ENCODE assay signal across 20 cellular contexts in the genomic region with DNA sequence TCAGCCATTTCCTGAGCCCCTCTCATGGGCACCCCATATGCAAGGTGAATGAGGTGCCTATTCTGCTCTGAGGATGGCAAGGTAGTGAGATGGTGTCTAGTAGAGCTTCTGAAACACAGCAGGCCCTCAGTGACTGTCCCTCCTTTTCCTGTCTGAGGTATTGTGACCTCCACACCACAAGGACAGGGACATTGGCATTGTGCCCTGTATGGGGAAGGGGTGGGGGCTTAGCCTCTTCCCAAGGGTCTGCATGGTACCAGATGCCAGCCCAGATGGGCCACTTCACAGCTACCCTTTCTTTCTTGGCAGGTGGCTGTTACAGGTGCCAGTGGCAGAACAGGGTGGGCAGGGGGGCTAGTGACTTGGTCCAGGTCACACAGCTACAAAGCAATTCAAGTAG.
DNase-seq lines count a peak whose midpoint lies in the region; ATAC-seq and TF ChIP-seq lines count a peak whose summit lies in the region.
"Had no signal": no experiment of that assay in that cellular context is flagged by ENCODE, and none has a peak within 500 bp of the region (broad histone marks: within the 10 kb centered on the region; RNA-seq: fewer than 3 reads in every experiment).

No MANE protein-coding gene starts in this region.

- no peak overlapping the region for H3K18ac ChIP-seq in neuronal stem cell (ENCODE audit: low read length)

- no peak overlapping the region for H2BK15ac ChIP-seq in neuronal stem cell (ENCODE audit: low read length)

- H2BK12ac ChIP-seq in neuronal stem cell (ENCODE audit: low read length) = no peak overlapping the region

- no peak overlapping the region for H2BK5ac ChIP-seq in neuronal stem cell (ENCODE audit: low read length)

- TF ChIP-seq POLR2A in breast epithelium (IDR thresholded peaks at IDR 0.05) = no peak

- H3K36me3 ChIP-seq in heart right ventricle = peaks cover 0 to 94% (median 28%) of the 10 kb centered on the region in 9 donors
- peaks cover 47 to 94% of the 10 kb centered on the region in 2 donors for H3K36me3 ChIP-seq in neuronal stem cell (replicated peaks in 1 of 2; ENCODE audit: control insufficient read depth in 2 of 2, insufficient read depth in 2 of 2, low read length in 2 of 2)
- H3K36me3 ChIP-seq in thoracic aorta = peaks cover 27% of the 10 kb centered on the region
- peaks cover 1% of the 10 kb centered on the region for H3K36me3 ChIP-seq in breast epithelium

- H3K4me3 Mint-ChIP-seq in chondrocyte (ENCODE audit: unreplicated experiment) = no peak overlapping the region

- peak overlapping the region; percentile 20 for H3K23ac ChIP-seq in neuronal stem cell (ENCODE audit: low read depth, low read length, poor library complexity)

- no peaks in the 10 kb centered on the region for H3K79me1 ChIP-seq in neuronal stem cell (ENCODE audit: low read depth, low read length)

- peak overlapping the region in 3 of 10 donors; percentile 28 to 77 (median 44) for H3K27ac ChIP-seq in heart right ventricle
- H3K27ac ChIP-seq in neuronal stem cell (replicated peaks; ENCODE audit: low read length) = no peak overlapping the region
- peak overlapping the region; percentile 8 to 12 for H3K27ac ChIP-seq in thoracic aorta
- no peak overlapping the region for H3K27ac ChIP-seq in breast epithelium
- H3K27ac ChIP-seq: KMS-11, PC-9 had no signal

- H3K4me2 ChIP-seq in neuronal stem cell (ENCODE audit: insufficient read depth, low read length, poor library complexity, severe bottlenecking) = no peak overlapping the region
- H3K4me2 ChIP-seq: KMS-11, PC-9 had no signal

- H3K36me3 Mint-ChIP-seq in chondrocyte (ENCODE audit: low read depth) = peaks cover 35% of the 10 kb centered on the region

- peaks cover 0 to 39% (median 16%) of the 10 kb centered on the region in 9 donors for H3K4me1 ChIP-seq in heart right ventricle
- no peaks in the 10 kb centered on the region for H3K4me1 ChIP-seq in neuronal stem cell (ENCODE audit: control insufficient read depth in 2 of 2, insufficient read depth in 1 of 2, low read depth in 1 of 2, low read length in 2 of 2)
- peaks cover 5 to 18% of the 10 kb centered on the region in 2 donors for H3K4me1 ChIP-seq in thoracic aorta (ENCODE audit: control insufficient read depth in 1 of 2, low read depth in 2 of 2)
- no peaks in the 10 kb centered on the region for H3K4me1 ChIP-seq in breast epithelium

- no peak overlapping the region for H3K14ac ChIP-seq in neuronal stem cell (ENCODE audit: low read length)

- TF ChIP-seq CTCF in heart right ventricle (IDR thresholded peaks at IDR 0.05) = no peak
- no peak for TF ChIP-seq CTCF in chondrocyte (IDR thresholded peaks at IDR 0.05)
- no peak for TF ChIP-seq CTCF in thoracic aorta (IDR thresholded peaks at IDR 0.05)
- TF ChIP-seq CTCF in breast epithelium (IDR thresholded peaks at IDR 0.05) = no peak

- H2BK120ac ChIP-seq in neuronal stem cell (ENCODE audit: low read depth, low read length) = no peak overlapping the region

- no peak overlapping the region for H4K91ac ChIP-seq in neuronal stem cell (ENCODE audit: low read depth, low read length, poor library complexity)

- no peak overlapping the region for H2AK5ac ChIP-seq in neuronal stem cell (ENCODE audit: low read depth, low read length)

- H3K4me1 Mint-ChIP-seq in chondrocyte (ENCODE audit: low read depth) = no peaks in the 10 kb centered on the region

- H3K27me3 ChIP-seq in heart right ventricle = no peaks in the 10 kb centered on the region
- H3K27me3 ChIP-seq in neuronal stem cell (ENCODE audit: control insufficient read depth in 3 of 3, insufficient read depth in 3 of 3, low read depth in 1 of 3, low read length in 3 of 3) = no peaks in the 10 kb centered on the region
- H3K27me3 ChIP-seq in thoracic aorta (replicated peaks; ENCODE audit: insufficient read depth) = no peaks in the 10 kb centered on the region
- no peaks in the 10 kb centered on the region for H3K27me3 ChIP-seq in breast epithelium
- H3K27me3 ChIP-seq: BE2C had no signal

- no peak overlapping the region for H3K9ac ChIP-seq in neuronal stem cell (ENCODE audit: low read depth, low read length, poor library complexity)
- H3K9ac ChIP-seq: KMS-11 had no signal

- in situ Hi-C loops in ACHN (cut with HindIII; ENCODE audit: low pct_ligation_motif_present, low pct_unique_long_range_greater_than_20kb, low sequenced_read_pairs) = no loop called here

- H3K9me3 Mint-ChIP-seq in chondrocyte (ENCODE audit: low read depth) = no peaks in the 10 kb centered on the region

- no peak overlapping the region for H4K8ac ChIP-seq in neuronal stem cell (ENCODE audit: low read depth, low read length)

- H3K4ac ChIP-seq in neuronal stem cell (ENCODE audit: low read length) = no peak overlapping the region

- no peaks in the 10 kb centered on the region for H3K9me3 ChIP-seq in heart right ventricle
- H3K9me3 ChIP-seq in neuronal stem cell (replicated peaks in 1 of 2; ENCODE audit: control insufficient read depth in 2 of 2, insufficient read depth in 1 of 2, low read depth in 1 of 2, low read length in 2 of 2) = no peaks in the 10 kb centered on the region
- no peaks in the 10 kb centered on the region for H3K9me3 ChIP-seq in thoracic aorta
- H3K9me3 ChIP-seq in breast epithelium = no peaks in the 10 kb centered on the region
- H3K9me3 ChIP-seq: BE2C had no signal

- ATAC-seq in Right ventricle myocardium inferior (no peak), heart right ventricle (no peak), thoracic aorta (ENCODE audit: insufficient number of reproducible peaks, low FRiP score, low read depth) (no peak)

- H3K4me3 ChIP-seq in heart right ventricle (no peak overlapping the region), neuronal stem cell (ENCODE audit: low read length in 2 of 2) (no peak overlapping the region), thoracic aorta (no peak overlapping the region), breast epithelium (no peak overlapping the region)
- H3K4me3 ChIP-seq: PC-9 had no signal

- no peak overlapping the region for H2AFZ ChIP-seq in neuronal stem cell (ENCODE audit: low read length)
- H2AFZ ChIP-seq: PC-9 had no signal

- H3K27me3 Mint-ChIP-seq in chondrocyte (ENCODE audit: low read depth) = no peaks in the 10 kb centered on the region

- no peak overlapping the region for H3K27ac Mint-ChIP-seq in chondrocyte (ENCODE audit: unreplicated experiment)

- intact Hi-C loops in Right ventricle myocardium inferior (cut with DNase I) = loop anchor here (2.0 kb wide), 1 partner anchor 23 kb away; no protein-coding TSS in a partner anchor
- intact Hi-C loops in heart right ventricle (cut with DNase I) = no loop called here
- intact Hi-C loops in breast epithelium (cut with DNase I; ENCODE audit: low total_unique reads) = no loop called here

- DNase-seq in Right ventricle myocardium inferior (ENCODE audit: missing footprints) (peak; percentile 11), heart right ventricle (no peak), chondrocyte (ENCODE audit: low spot score) (peak; percentile 35), neuronal stem cell (ENCODE audit: low spot score) (no peak), thoracic aorta (ENCODE audit: low spot score) (no peak), globus pallidus (ENCODE audit: low spot score) (no peak), ACHN (no peak), breast epithelium (ENCODE audit: low spot score in 2 of 2) (no peak)
- DNase-seq: BE2C, DMS53, GDM1, GOT3, HCEC 1CT, NCI-H1105, NCI-H146, NCI-H2029, NCI-H2227 treated with DMSO at 0.1 percent for 48 hours, NCI-H510A, PC-9 had no signal

Comparison
In these comparisons a context has a peak if more than half of its experiments do, and no peak if none do; other contexts are left out.
1. DNase-seq: peak in Right ventricle myocardium inferior (single experiment) and chondrocyte (single experiment); none in heart right ventricle (0 of 2), neuronal stem cell (single experiment), thoracic aorta (single experiment), globus pallidus (single experiment), ACHN (single experiment) and breast epithelium (0 of 2).
2. H3K27ac ChIP-seq: peak in thoracic aorta (2 of 2); none in neuronal stem cell (single experiment) and breast epithelium (0 of 2).